Comparison of ENCODE assay signal across 2 cellular contexts in the genomic region with DNA sequence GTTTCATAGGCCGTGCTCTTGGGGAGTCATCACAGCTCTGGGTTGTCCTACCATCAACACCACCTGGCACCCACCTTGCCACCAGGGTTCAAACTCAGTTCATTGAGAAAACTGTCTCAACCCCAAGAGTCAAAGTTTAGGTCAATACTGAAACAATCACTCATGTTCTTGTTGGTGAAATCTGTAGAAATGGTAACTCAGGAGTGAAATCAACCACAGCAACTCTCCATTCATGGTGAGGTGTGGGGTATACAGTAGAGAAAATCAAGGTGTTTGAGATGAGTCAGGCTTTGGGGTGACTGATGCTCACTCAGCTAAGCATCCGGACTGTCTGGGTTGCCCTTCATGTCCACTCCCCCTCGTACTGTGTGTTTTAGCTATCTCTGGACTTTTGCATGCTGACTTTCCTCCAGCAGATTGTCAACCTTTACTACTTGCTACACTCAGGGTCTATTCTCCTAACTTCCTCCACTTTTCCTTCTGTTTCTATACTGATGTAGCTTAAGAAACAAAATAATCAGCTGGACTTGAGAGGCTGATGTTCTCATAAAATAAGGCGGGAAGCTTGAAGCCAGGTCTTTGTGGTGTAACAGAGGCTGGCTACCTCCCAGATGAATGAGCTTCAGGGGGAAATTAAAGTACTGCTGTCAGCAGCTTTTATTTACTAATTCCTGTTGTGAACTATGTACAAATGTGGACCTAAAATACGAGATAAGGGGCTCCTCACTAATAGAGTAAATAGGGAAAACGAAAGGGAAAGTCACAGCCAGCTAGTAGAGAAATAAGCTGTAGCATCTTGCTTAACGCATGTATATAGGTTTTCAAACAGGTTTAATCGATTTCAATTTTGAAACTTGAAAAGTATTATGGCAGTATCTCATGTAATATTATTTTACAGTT.
TF ChIP-seq lines count a peak whose summit lies in the region.

No MANE protein-coding gene starts in this region.

TF ChIP-seq in IMR-90, 13 proteins besides CTCF, POLR2A, EP300 and RAD21 (continued from another document):
- TF ChIP-seq USF2 (IDR thresholded peaks at IDR 0.05; ENCODE audit: low read depth, low read length) (no peak), MAFK (IDR thresholded peaks at IDR 0.05; ENCODE audit: low read depth, low read length) (no peak), BHLHE40 (IDR thresholded peaks at IDR 0.05; ENCODE audit: low read depth, low read length) (no peak), FOS (IDR thresholded peaks at IDR 0.05; ENCODE audit: low read depth, low read length) (no peak), RCOR1 (IDR thresholded peaks at IDR 0.05; ENCODE audit: insufficient replicate concordance, low read length) (no peak), MAZ (IDR thresholded peaks at IDR 0.05; ENCODE audit: borderline replicate concordance, low read depth, low read length) (no peak)
- TF ChIP-seq, protein P1, sequence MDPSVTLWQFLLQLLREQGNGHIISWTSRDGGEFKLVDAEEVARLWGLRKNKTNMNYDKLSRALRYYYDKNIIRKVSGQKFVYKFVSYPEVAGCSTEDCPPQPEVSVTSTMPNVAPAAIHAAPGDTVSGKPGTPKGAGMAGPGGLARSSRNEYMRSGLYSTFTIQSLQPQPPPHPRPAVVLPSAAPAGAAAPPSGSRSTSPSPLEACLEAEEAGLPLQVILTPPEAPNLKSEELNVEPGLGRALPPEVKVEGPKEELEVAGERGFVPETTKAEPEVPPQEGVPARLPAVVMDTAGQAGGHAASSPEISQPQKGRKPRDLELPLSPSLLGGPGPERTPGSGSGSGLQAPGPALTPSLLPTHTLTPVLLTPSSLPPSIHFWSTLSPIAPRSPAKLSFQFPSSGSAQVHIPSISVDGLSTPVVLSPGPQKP (IDR thresholded peaks at IDR 0.05; ENCODE audit: borderline replicate concordance, low read depth, low read length) = no peak

TF ChIP-seq in WTC11, 78 proteins besides CTCF, POLR2A, EP300 and RAD21 (continued from another document):
- TF ChIP-seq FOXP4 (CRISPR knock-in tag; IDR thresholded peaks at IDR 0.05) (no peak), MLX (CRISPR knock-in tag; IDR thresholded peaks at IDR 0.05) (no peak), JAZF1 (CRISPR knock-in tag; IDR thresholded peaks at IDR 0.05) (no peak), RORB (CRISPR knock-in tag; IDR thresholded peaks at IDR 0.05) (no peak), TEAD4 (CRISPR knock-in tag; IDR thresholded peaks at IDR 0.05) (no peak), ZNF317 (CRISPR knock-in tag; IDR thresholded peaks at IDR 0.05; ENCODE audit: borderline replicate concordance, low read depth) (no peak), ZNF423 (CRISPR knock-in tag; IDR thresholded peaks at IDR 0.05) (no peak), ZNF425 (CRISPR knock-in tag; conservative IDR thresholded peaks at IDR 0.05) (no peak), SOX15 (CRISPR knock-in tag; IDR thresholded peaks at IDR 0.05) (no peak), JUN (CRISPR knock-in tag; IDR thresholded peaks at IDR 0.05) (no peak), ZNF121 (CRISPR knock-in tag; IDR thresholded peaks at IDR 0.05) (no peak), HMGA2 (CRISPR knock-in tag; IDR thresholded peaks at IDR 0.05) (no peak), MYBL2 (CRISPR knock-in tag; IDR thresholded peaks at IDR 0.05) (no peak)
- TF ChIP-seq, protein P2, sequence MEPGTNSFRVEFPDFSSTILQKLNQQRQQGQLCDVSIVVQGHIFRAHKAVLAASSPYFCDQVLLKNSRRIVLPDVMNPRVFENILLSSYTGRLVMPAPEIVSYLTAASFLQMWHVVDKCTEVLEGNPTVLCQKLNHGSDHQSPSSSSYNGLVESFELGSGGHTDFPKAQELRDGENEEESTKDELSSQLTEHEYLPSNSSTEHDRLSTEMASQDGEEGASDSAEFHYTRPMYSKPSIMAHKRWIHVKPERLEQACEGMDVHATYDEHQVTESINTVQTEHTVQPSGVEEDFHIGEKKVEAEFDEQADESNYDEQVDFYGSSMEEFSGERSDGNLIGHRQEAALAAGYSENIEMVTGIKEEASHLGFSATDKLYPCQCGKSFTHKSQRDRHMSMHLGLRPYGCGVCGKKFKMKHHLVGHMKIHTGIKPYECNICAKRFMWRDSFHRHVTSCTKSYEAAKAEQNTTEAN (CRISPR knock-in tag; IDR thresholded peaks at IDR 0.05) = no peak
- TF ChIP-seq, protein P3, sequence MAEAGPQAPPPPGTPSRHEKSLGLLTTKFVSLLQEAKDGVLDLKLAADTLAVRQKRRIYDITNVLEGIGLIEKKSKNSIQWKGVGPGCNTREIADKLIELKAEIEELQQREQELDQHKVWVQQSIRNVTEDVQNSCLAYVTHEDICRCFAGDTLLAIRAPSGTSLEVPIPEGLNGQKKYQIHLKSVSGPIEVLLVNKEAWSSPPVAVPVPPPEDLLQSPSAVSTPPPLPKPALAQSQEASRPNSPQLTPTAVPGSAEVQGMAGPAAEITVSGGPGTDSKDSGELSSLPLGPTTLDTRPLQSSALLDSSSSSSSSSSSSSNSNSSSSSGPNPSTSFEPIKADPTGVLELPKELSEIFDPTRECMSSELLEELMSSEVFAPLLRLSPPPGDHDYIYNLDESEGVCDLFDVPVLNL (CRISPR knock-in tag; IDR thresholded peaks at IDR 0.05; ENCODE audit: borderline replicate concordance, low read depth) = no peak
- TF ChIP-seq, protein P4, sequence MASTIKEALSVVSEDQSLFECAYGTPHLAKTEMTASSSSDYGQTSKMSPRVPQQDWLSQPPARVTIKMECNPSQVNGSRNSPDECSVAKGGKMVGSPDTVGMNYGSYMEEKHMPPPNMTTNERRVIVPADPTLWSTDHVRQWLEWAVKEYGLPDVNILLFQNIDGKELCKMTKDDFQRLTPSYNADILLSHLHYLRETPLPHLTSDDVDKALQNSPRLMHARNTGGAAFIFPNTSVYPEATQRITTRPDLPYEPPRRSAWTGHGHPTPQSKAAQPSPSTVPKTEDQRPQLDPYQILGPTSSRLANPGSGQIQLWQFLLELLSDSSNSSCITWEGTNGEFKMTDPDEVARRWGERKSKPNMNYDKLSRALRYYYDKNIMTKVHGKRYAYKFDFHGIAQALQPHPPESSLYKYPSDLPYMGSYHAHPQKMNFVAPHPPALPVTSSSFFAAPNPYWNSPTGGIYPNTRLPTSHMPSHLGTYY (CRISPR knock-in tag; IDR thresholded peaks at IDR 0.05) = no peak
TF ChIP-seq in WTC11: peak in this region for 0.
